1 cellular context compared by ENCODE assay signal in the genomic region with DNA sequence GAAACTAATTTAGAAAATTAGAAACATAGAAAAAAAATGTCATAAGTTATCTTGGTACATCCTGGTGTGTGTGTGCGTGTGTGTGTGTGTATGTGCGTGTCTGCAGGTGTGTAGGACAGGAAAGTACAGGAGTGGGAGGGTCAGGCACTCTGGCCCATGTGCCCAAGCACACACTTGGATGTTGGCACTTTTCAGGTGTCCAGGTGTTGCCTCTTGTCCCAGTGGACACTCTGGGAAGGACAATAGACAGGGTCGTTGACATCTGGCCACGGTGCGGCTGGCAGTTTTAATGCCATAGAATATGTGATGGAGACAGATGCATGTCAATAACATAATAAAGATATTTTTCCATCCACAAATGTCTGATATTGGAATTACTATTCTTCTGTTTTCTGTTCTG.
TF ChIP-seq lines count a peak whose summit lies in the region.

No MANE protein-coding gene starts in this region.

TF ChIP-seq in H1, 55 proteins besides CTCF, POLR2A, EP300 and RAD21:
- TF ChIP-seq MAX (IDR thresholded peaks at IDR 0.05) (no peak), SIX5 (IDR thresholded peaks at IDR 0.05; ENCODE audit: low read depth, low read length) (no peak), CTBP2 (IDR thresholded peaks at IDR 0.05; ENCODE audit: borderline replicate concordance, insufficient read depth, insufficient read length, low read length) (no peak), SAP30 (IDR thresholded peaks at IDR 0.05; ENCODE audit: insufficient read depth, insufficient replicate concordance, low read length) (no peak), TAF1 (IDR thresholded peaks at IDR 0.05; ENCODE audit: low read depth, low read length) (no peak), CEBPB (IDR thresholded peaks at IDR 0.05; ENCODE audit: low read depth, low read length) (no peak), RXRA (IDR thresholded peaks at IDR 0.05; ENCODE audit: insufficient read depth, low read depth, low read length) (no peak), EZH2 (IDR thresholded peaks at IDR 0.05; ENCODE audit: low read depth, low read length, severe bottlenecking) (no peak), JUND (IDR thresholded peaks at IDR 0.05; ENCODE audit: low read length) (no peak), GABPA (IDR thresholded peaks at IDR 0.05; ENCODE audit: borderline replicate concordance, insufficient read depth, low read length) (no peak), KDM4A (IDR thresholded peaks at IDR 0.05; ENCODE audit: low read depth, low read length, severe bottlenecking) (no peak), SP4 (IDR thresholded peaks at IDR 0.05; ENCODE audit: low read length) (no peak), BRCA1 (IDR thresholded peaks at IDR 0.05; ENCODE audit: low read depth, low read length) (no peak), GTF2F1 (IDR thresholded peaks at IDR 0.05; ENCODE audit: borderline replicate concordance, low read depth, low read length) (no peak), KDM1A (IDR thresholded peaks at IDR 0.05; ENCODE audit: borderline replicate concordance, low read length) (no peak)
- TF ChIP-seq, protein P1, sequence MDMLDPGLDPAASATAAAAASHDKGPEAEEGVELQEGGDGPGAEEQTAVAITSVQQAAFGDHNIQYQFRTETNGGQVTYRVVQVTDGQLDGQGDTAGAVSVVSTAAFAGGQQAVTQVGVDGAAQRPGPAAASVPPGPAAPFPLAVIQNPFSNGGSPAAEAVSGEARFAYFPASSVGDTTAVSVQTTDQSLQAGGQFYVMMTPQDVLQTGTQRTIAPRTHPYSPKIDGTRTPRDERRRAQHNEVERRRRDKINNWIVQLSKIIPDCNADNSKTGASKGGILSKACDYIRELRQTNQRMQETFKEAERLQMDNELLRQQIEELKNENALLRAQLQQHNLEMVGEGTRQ (IDR thresholded peaks at IDR 0.05; ENCODE audit: low read length) = no peak
